Comparison of ENCODE assay signal across 10 cellular contexts in genomic region chr5:88251048-88251711, GRCh38. TPM values are rescaled to one million over a fixed set of nuclear protein-coding genes. Genes with fewer than 3 reads are reported as not detected.
DNase-seq lines count a peak whose midpoint lies in the region; ATAC-seq and TF ChIP-seq lines count a peak whose summit lies in the region.
"Had no signal": no experiment of that assay in that cellular context is flagged by ENCODE, and none has a peak within 500 bp of the region (broad histone marks: within the 10 kb centered on the region; RNA-seq: fewer than 3 reads in every experiment).

No MANE protein-coding gene starts in this region.

- H3K4me3 Mint-ChIP-seq in activated CD8-positive, alpha-beta memory T cell treated with anti-CD3 and anti-CD28 coated beads, Interleukin-2, amount 10 ng/mL, durations not matched to agents 7 days and 5 days, result no peak overlapping the region

- peak overlapping the region; percentile 84 for H3K27ac Mint-ChIP-seq in activated CD8-positive, alpha-beta memory T cell treated with anti-CD3 and anti-CD28 coated beads, Interleukin-2, amount 10 ng/mL, durations not matched to agents 7 days and 5 days

- peak; percentile 64 for DNase-seq in activated effector memory CD4-positive, alpha-beta T cell treated with anti-CD3 and anti-CD28 coated beads, Interleukin-2, amount 50 U/mL, for 16 hours
- no peak for DNase-seq in activated effector memory CD4-positive, alpha-beta T cell treated with Interleukin-2 at 50 U/mL for 16 hours
- DNase-seq in activated CD8-positive, alpha-beta memory T cell treated with anti-CD3 and anti-CD28 coated beads, Interleukin-2, amount 10 ng/mL, durations not matched to agents 7 days and 5 days, result peak; percentile 56
- DNase-seq in retinal pigment epithelial cell (ENCODE audit: low read depth), result peak; percentile 75
- DNase-seq in NCI-H1694 treated with DMSO at 0.1 percent for 48 hours (lab: John Stamatoyannopoulos, UW), result no peak
- no peak for DNase-seq in DMS79 (lab: John Stamatoyannopoulos, UW)
- DNase-seq in putamen (ENCODE audit: low spot score), result no peak
- DNase-seq: NCI-H146, WERI-Rb-1 had no signal

- CTCF ChIA-PET in activated CD8-positive, alpha-beta memory T cell treated with anti-CD3 and anti-CD28 coated beads, Interleukin-2, amount 10 ng/mL, durations not matched to agents 7 days and 5 days (lab: Charles Lee), result no interaction called here

- no peaks in the 10 kb centered on the region for H3K27me3 Mint-ChIP-seq in activated CD8-positive, alpha-beta memory T cell treated with anti-CD3 and anti-CD28 coated beads, Interleukin-2, amount 10 ng/mL, durations not matched to agents 7 days and 5 days

- peaks cover 45% of the 10 kb centered on the region for H3K36me3 Mint-ChIP-seq in activated CD8-positive, alpha-beta memory T cell treated with anti-CD3 and anti-CD28 coated beads, Interleukin-2, amount 10 ng/mL, durations not matched to agents 7 days and 5 days

- peak; percentile 47 for ATAC-seq in HG03139 (IDR thresholded peaks at IDR 0.05; ENCODE audit: unreplicated experiment)
- peak; percentile 95 for ATAC-seq in activated CD8-positive, alpha-beta memory T cell treated with anti-CD3 and anti-CD28 coated beads, Interleukin-2, amount 10 ng/mL, durations not matched to agents 7 days and 5 days

- H3K4me1 Mint-ChIP-seq in activated CD8-positive, alpha-beta memory T cell treated with anti-CD3 and anti-CD28 coated beads, Interleukin-2, amount 10 ng/mL, durations not matched to agents 7 days and 5 days, result peaks cover 41% of the 10 kb centered on the region

- H3K4me3 ChIP-seq in retinal pigment epithelial cell (ENCODE audit: low read length), result no peak overlapping the region

- TF ChIP-seq CTCF in retinal pigment epithelial cell (conservative IDR thresholded peaks at IDR 0.05; ENCODE audit: low read depth, low read length), result no peak

- H3K9me3 Mint-ChIP-seq in activated CD8-positive, alpha-beta memory T cell treated with anti-CD3 and anti-CD28 coated beads, Interleukin-2, amount 10 ng/mL, durations not matched to agents 7 days and 5 days (ENCODE audit: low read depth), result no peaks in the 10 kb centered on the region

RNA-seq across cellular contexts. Expression of gene TMEM161B, which starts 17.5 kb away (rescaled TPM):
- 10 to 100 TPM; 24.3 to 28.0 TPM for total RNA-seq in activated CD8-positive, alpha-beta memory T cell treated with anti-CD3 and anti-CD28 coated beads, Interleukin-2, amount 10 ng/mL, durations not matched to agents 7 days and 5 days

Comparison
In these comparisons a context has a peak if more than half of its experiments do, and no peak if none do; other contexts are left out.
1. DNase-seq: peak in activated effector memory CD4-positive, alpha-beta T cell treated with anti-CD3 and anti-CD28 coated beads, Interleukin-2, amount 50 U/mL, for 16 hours (single experiment), activated CD8-positive, alpha-beta memory T cell treated with anti-CD3 and anti-CD28 coated beads, Interleukin-2, amount 10 ng/mL, durations not matched to agents 7 days and 5 days (single experiment) and retinal pigment epithelial cell (single experiment); none in activated effector memory CD4-positive, alpha-beta T cell treated with Interleukin-2 at 50 U/mL for 16 hours (single experiment), NCI-H1694 treated with DMSO at 0.1 percent for 48 hours (single experiment), DMS79 (single experiment) and putamen (single experiment).